12 cellular contexts compared by ENCODE assay signal in the genomic region with DNA sequence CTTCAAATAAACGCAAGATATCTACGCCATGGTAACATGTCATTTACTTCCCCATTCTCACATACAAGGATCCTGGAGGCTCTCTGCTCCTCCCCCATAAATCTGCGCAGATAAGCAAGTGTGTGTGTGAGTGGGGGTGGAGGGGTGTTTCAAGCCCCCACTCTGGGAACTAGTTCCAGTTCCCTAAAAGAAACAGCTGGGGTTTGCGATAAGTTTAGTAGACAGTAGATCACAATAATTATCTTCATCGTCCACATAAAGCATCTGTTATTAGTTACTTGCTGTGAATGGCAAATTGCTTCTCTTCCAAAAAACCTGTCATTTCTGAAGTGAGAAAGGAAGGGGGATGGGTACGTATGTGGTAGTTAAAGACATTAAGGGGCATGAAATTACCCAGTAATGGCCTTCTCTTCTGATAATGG.
A peak's percentile ranks its signal among the peaks of the same experiment; 100 is the strongest.
DNase-seq lines count a peak whose midpoint lies in the region; TF ChIP-seq lines count a peak whose summit lies in the region.
"Had no signal": no experiment of that assay in that cellular context is flagged by ENCODE, and none has a peak within 500 bp of the region (broad histone marks: within the 10 kb centered on the region; RNA-seq: fewer than 3 reads in every experiment).

No MANE protein-coding gene starts in this region.

- H3K27ac ChIP-seq in substantia nigra (ENCODE audit: low read depth, low read length, poor library complexity, severe bottlenecking) (peak overlapping the region; percentile 82), coronary artery (peak overlapping the region in 1 of 2 donors; percentile 36)
- H3K27ac ChIP-seq: 22Rv1 had no signal

- no peak overlapping the region for H3K4me3 ChIP-seq in coronary artery
- H3K4me3 ChIP-seq: prostate gland had no signal

- no peak for TF ChIP-seq CTCF in coronary artery (IDR thresholded peaks at IDR 0.05)

- DNase-seq in DMS 273 (lab: John Stamatoyannopoulos, UW; ENCODE audit: unreplicated experiment) (peak; percentile 15), DMS 273 treated with DMSO at 0.1 percent for 48 hours (lab: John Stamatoyannopoulos, UW) (no peak), SIG-M5 (lab: John Stamatoyannopoulos, UW) (peak; percentile 64), hippocampal formation (lab: John Stamatoyannopoulos, UW) (peak; percentile 28 to 63), substantia nigra (lab: John Stamatoyannopoulos, UW) (peak in 8 of 49 donors; percentile 22 to 51 (median 31)), coronary artery (ENCODE audit: low spot score) (no peak), NCI-H524 treated with DMSO at 0.1 percent for 48 hours (lab: John Stamatoyannopoulos, UW) (no peak), cortex of kidney (lab: John Stamatoyannopoulos, UW) (no peak)
- DNase-seq: activated CD4-positive, alpha-beta memory T cell treated with anti-CD3 and anti-CD28 coated beads for 36 hours; NK-92 treated with Interleukin-12 subunit alpha and Interleukin-12 subunit beta, amount 100 ng/mL, for 24 hours had no signal

Comparison
In these comparisons a context has a peak if more than half of its experiments do, and no peak if none do; other contexts are left out.
1. DNase-seq: peak in DMS 273 (single experiment), SIG-M5 (single experiment) and hippocampal formation (2 of 2); none in DMS 273 treated with DMSO at 0.1 percent for 48 hours (single experiment), coronary artery (single experiment), NCI-H524 treated with DMSO at 0.1 percent for 48 hours (single experiment) and cortex of kidney (single experiment).